In the genomic region with DNA sequence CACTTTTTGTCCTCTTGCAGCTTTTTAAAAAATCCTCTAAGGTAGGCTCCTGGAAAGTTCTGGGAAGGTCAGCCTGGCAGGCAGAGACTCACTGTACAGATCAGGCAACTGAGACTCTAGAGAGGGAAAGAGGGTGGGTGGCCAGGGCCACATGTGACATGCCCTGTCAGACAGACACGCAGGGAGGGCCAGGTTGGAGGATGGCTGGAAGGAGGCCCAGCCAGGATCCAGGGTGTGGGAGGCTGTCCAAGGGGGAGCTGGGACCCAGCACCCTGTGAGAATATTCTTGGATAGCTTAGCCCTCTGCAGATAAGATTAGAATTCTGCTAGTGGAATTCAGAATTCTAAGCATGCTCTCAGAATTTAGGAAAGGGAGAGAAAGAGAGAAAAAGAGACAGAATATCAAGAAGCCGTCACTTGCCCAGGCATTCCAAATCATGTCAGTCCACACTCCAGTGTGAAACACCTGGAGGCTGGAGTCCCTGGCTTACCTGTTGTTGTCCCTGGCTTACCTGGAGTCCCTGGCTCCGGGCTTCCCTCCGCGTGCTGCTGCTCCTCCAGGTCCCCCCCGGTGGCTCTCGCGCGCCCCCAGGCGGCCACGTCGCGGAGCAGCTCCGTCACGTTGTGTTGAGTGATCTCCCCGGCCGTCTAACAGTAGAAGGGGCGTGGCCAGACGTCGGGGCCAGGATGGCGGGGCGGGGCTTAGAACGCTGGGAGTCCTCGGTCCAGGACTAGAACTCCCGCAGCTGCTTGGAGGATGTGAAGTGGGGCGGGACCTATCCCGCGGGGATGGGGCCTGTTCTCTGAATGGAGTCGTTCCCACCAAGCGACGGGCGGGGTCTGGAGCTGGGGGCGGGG, we compare ENCODE assay signal across 8 cellular contexts. TPM values are rescaled to one million over a fixed set of nuclear protein-coding genes. Genes with fewer than 3 reads are reported as not detected.
DNase-seq lines count a peak whose midpoint lies in the region; ATAC-seq and TF ChIP-seq lines count a peak whose summit lies in the region.

No MANE protein-coding gene starts in this region.

- H3K9me3 ChIP-seq in prostate gland (no peaks in the 10 kb centered on the region), vagina (no peaks in the 10 kb centered on the region)

- H3K27ac ChIP-seq in prostate gland, result no peak overlapping the region
- H3K27ac ChIP-seq in vagina, result no peak overlapping the region

- H3K4me1 ChIP-seq in prostate gland (replicated peaks) (no peaks in the 10 kb centered on the region), vagina (peaks cover 26% of the 10 kb centered on the region)

- TF ChIP-seq CTCF in prostate gland (IDR thresholded peaks at IDR 0.05) (peak; percentile 17 to 76 (median 63)), vagina (IDR thresholded peaks at IDR 0.05) (peak in 2 of 3 experiments; percentile 41 to 42)

- intact Hi-C loops in head of caudate nucleus (cut with DNase I), result no loop called here
- intact Hi-C loops in prostate gland (cut with DNase I), result no loop called here
- intact Hi-C loops in vagina (cut with DNase I), result no loop called here

- H3K4me3 ChIP-seq in prostate gland (no peak overlapping the region), vagina (no peak overlapping the region)

- peak; percentile 52 for ATAC-seq in GM21737 (IDR thresholded peaks at IDR 0.05; ENCODE audit: unreplicated experiment)

- H3K27me3 ChIP-seq in prostate gland (replicated peaks; ENCODE audit: insufficient read depth) (peaks cover 36% of the 10 kb centered on the region), vagina (no peaks in the 10 kb centered on the region)

- 4% methylated on average over 30 of the region's 33 CpGs for WGBS in prostate gland

- DNase-seq in C1 segment of cervical spinal cord (lab: John Stamatoyannopoulos, UW) (peak in 8 of 14 donors; percentile 2 to 59 (median 18)), NCI-H1436 treated with DMSO at 0.1 percent for 48 hours (lab: John Stamatoyannopoulos, UW) (peak; percentile 91), SW 1271 (lab: John Stamatoyannopoulos, UW) (peak; percentile 44 to 87), head of caudate nucleus (peak; percentile 40 to 84 (median 70)), prostate gland (ENCODE audit: low spot score) (peak; percentile 49), vagina (ENCODE audit: extremely low spot score in 2 of 2) (no peak)
- DNase-seq in activated naive CD4-positive, alpha-beta T cell treated with anti-CD3 and anti-CD28 coated beads, Interleukin-2, amount 50 U/mL, for 16 hours, result peak; percentile 89

- TF ChIP-seq POLR2A in prostate gland (IDR thresholded peaks at IDR 0.05) (no peak), vagina (IDR thresholded peaks at IDR 0.05) (no peak)

- H3K36me3 ChIP-seq in prostate gland (no peaks in the 10 kb centered on the region), vagina (no peaks in the 10 kb centered on the region)

RNA-seq across cellular contexts. Expression of gene TNNI3, which starts 2.8 kb away (rescaled TPM):
- total RNA-seq in prostate gland, result 10 to 100 TPM in 1 of 2 donors, not detected in 1; 12.4 TPM
- not detected for total RNA-seq in vagina

RNA-seq across cellular contexts. Expression of gene DNAAF3, which starts 6.1 kb away (rescaled TPM):
- total RNA-seq in prostate gland (10 to 100 TPM in 1 of 2 donors, under 1 TPM in 1; 0.55 to 16.1 TPM), vagina (5.6 TPM)

RNA-seq across cellular contexts. Expression of gene TNNT1, which starts 11.4 kb away (rescaled TPM):
- total RNA-seq in prostate gland, result 10 to 100 TPM in 1 of 2 donors, 1 to 10 TPM in 1; 8.5 to 87.9 TPM
- total RNA-seq in vagina, result 9.1 TPM

RNA-seq across cellular contexts. Expression of gene SYT5, which starts 19.7 kb away (rescaled TPM):
- total RNA-seq in prostate gland (1 to 10 TPM in 1 of 2 donors, not detected in 1; 4.3 TPM), vagina (not detected)

RNA-seq across cellular contexts. Expression of gene PPP1R12C, which starts 42.9 kb away (rescaled TPM):
- total RNA-seq in prostate gland (100 to 1,000 TPM in 1 of 2 donors, 10 to 100 TPM in 1; 67.8 to 164 TPM), vagina (108 TPM)

Comparison
In these comparisons a context has a peak if more than half of its experiments do, and no peak if none do; other contexts are left out.
1. DNase-seq: peak in C1 segment of cervical spinal cord (8 of 14), NCI-H1436 treated with DMSO at 0.1 percent for 48 hours (single experiment), SW 1271 (2 of 2), activated naive CD4-positive, alpha-beta T cell treated with anti-CD3 and anti-CD28 coated beads, Interleukin-2, amount 50 U/mL, for 16 hours (single experiment), head of caudate nucleus (42 of 42) and prostate gland (single experiment); none in vagina (0 of 2).